ENCODE assay signal across 8 cellular contexts in the genomic region with DNA sequence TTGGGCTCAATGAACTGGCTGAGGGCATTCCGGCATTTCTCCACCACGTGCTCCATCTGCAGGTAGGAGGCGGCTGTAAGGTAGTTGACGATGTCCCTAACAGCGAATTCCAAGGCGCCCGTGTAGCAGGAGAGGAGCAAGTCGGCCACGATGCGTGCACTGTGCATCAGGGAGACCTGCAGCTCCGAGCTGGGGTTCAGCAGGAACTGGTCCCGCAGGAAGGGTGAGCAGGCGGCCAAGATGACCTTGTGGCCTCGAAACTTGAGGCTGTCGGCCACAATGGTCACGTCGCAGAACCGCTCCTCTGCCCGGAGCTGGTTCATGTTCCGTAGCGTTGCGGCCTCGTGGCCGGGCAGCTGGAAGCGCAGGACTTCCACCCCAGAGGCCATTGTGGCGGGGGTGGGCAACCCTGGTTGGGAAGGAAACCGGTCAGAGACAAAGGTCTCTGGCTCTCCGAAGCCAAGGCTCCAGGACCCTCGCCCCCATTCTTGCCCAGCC. TPM values are rescaled to one million over a fixed set of nuclear protein-coding genes. Genes with fewer than 3 reads are reported as not detected.
DNase-seq lines count a peak whose midpoint lies in the region; ATAC-seq and TF ChIP-seq lines count a peak whose summit lies in the region.

No MANE protein-coding gene starts in this region.

- H3K27me3 Mint-ChIP-seq in activated T-helper 1 cell treated with anti-CD3 and anti-CD28 coated beads, Interleukin-12 subunit alpha, Interleukin-12 subunit beta, Interleukin-2, Interleukin-4 antibody, amounts not matched to agents 30 ng/mL and 10 ng/mL and 1 ng/mL, durations not matched to agents 14 hours and 24 hours and 36 hours (ENCODE audit: insufficient read depth) = no peaks in the 10 kb centered on the region
- H3K27me3 Mint-ChIP-seq in immature natural killer cell (ENCODE audit: low read depth in 3 of 3) = peaks cover 12 to 18% (median 15%) of the 10 kb centered on the region in 3 donors

- no peak for TF ChIP-seq CTCF in smooth muscle cell (IDR thresholded peaks at IDR 0.05; ENCODE audit: borderline replicate concordance, insufficient read depth, poor library complexity, severe bottlenecking)

- DNase-seq in DMS 273 (lab: John Stamatoyannopoulos, UW; ENCODE audit: unreplicated experiment) (peak; percentile 30), DMS 273 treated with DMSO at 0.1 percent for 48 hours (lab: John Stamatoyannopoulos, UW) (no peak), immature natural killer cell (no peak), smooth muscle cell (lab: John Stamatoyannopoulos, UW; ENCODE audit: unreplicated experiment) (no peak)
- DNase-seq in activated T-helper 1 cell treated with anti-CD3 and anti-CD28 coated beads, Interleukin-12 subunit alpha, Interleukin-12 subunit beta, Interleukin-2, Interleukin-4 antibody, amounts not matched to agents 30 ng/mL and 10 ng/mL and 1 ng/mL, durations not matched to agents 14 hours and 24 hours and 36 hours (ENCODE audit: low spot score) = no peak

- H3K79me2 ChIP-seq in smooth muscle cell (ENCODE audit: low read depth) = no peaks in the 10 kb centered on the region

- peaks cover 37% of the 10 kb centered on the region for H3K4me1 Mint-ChIP-seq in activated T-helper 1 cell treated with anti-CD3 and anti-CD28 coated beads, Interleukin-12 subunit alpha, Interleukin-12 subunit beta, Interleukin-2, Interleukin-4 antibody, amounts not matched to agents 30 ng/mL and 10 ng/mL and 1 ng/mL, durations not matched to agents 14 hours and 24 hours and 36 hours (ENCODE audit: low read depth)
- H3K4me1 Mint-ChIP-seq in immature natural killer cell = peaks cover 45 to 48% of the 10 kb centered on the region in 2 donors

- no peaks in the 10 kb centered on the region for H3K27me3 ChIP-seq in smooth muscle cell (ENCODE audit: low read depth)

- H2AFZ ChIP-seq in smooth muscle cell (ENCODE audit: low read depth) = no peak overlapping the region

- H3K4me3 ChIP-seq in smooth muscle cell = peak overlapping the region; percentile 67

- H3K9me3 ChIP-seq in smooth muscle cell (replicated peaks; ENCODE audit: low read depth) = no peaks in the 10 kb centered on the region

- peak overlapping the region; percentile 71 for H3K4me3 Mint-ChIP-seq in activated T-helper 1 cell treated with anti-CD3 and anti-CD28 coated beads, Interleukin-12 subunit alpha, Interleukin-12 subunit beta, Interleukin-2, Interleukin-4 antibody, amounts not matched to agents 30 ng/mL and 10 ng/mL and 1 ng/mL, durations not matched to agents 14 hours and 24 hours and 36 hours
- H3K4me3 Mint-ChIP-seq in immature natural killer cell = peak overlapping the region; percentile 56 to 86 (median 70)

- peaks cover 9% of the 10 kb centered on the region for H3F3A ChIP-seq in smooth muscle cell (ENCODE audit: low read depth)

- H3K9me3 Mint-ChIP-seq in activated T-helper 1 cell treated with anti-CD3 and anti-CD28 coated beads, Interleukin-12 subunit alpha, Interleukin-12 subunit beta, Interleukin-2, Interleukin-4 antibody, amounts not matched to agents 30 ng/mL and 10 ng/mL and 1 ng/mL, durations not matched to agents 14 hours and 24 hours and 36 hours = no peaks in the 10 kb centered on the region
- H3K9me3 Mint-ChIP-seq in immature natural killer cell = no peaks in the 10 kb centered on the region

- H3K4me2 ChIP-seq in smooth muscle cell = peak overlapping the region; percentile 85

- 67% methylated on average over 29 of the region's 29 CpGs for WGBS in smooth muscle cell (ENCODE audit: low lambda C conversion rate)

- intact Hi-C loops in activated T-helper 1 cell treated with anti-CD3 and anti-CD28 coated beads, Interleukin-12 subunit alpha, Interleukin-12 subunit beta, Interleukin-2, Interleukin-4 antibody, amounts not matched to agents 30 ng/mL and 10 ng/mL and 1 ng/mL, durations not matched to agents 14 hours and 24 hours and 36 hours (cut with micrococcal nuclease) = loop anchor here (10.0 kb wide), 1 partner anchor 1074 kb away; no protein-coding TSS in a partner anchor

- no peak overlapping the region for H3K9ac ChIP-seq in smooth muscle cell (ENCODE audit: low read depth)

- no peaks in the 10 kb centered on the region for H3K36me3 ChIP-seq in smooth muscle cell (ENCODE audit: low read depth)

- H3K27ac Mint-ChIP-seq in activated T-helper 1 cell treated with anti-CD3 and anti-CD28 coated beads, Interleukin-12 subunit alpha, Interleukin-12 subunit beta, Interleukin-2, Interleukin-4 antibody, amounts not matched to agents 30 ng/mL and 10 ng/mL and 1 ng/mL, durations not matched to agents 14 hours and 24 hours and 36 hours = no peak overlapping the region
- H3K27ac Mint-ChIP-seq in immature natural killer cell = peak overlapping the region in 1 of 6 donors; percentile 45

- peaks cover 5% of the 10 kb centered on the region for H3K36me3 Mint-ChIP-seq in activated T-helper 1 cell treated with anti-CD3 and anti-CD28 coated beads, Interleukin-12 subunit alpha, Interleukin-12 subunit beta, Interleukin-2, Interleukin-4 antibody, amounts not matched to agents 30 ng/mL and 10 ng/mL and 1 ng/mL, durations not matched to agents 14 hours and 24 hours and 36 hours (ENCODE audit: low read depth)
- no peaks in the 10 kb centered on the region for H3K36me3 Mint-ChIP-seq in immature natural killer cell

- ATAC-seq in HG02870 (IDR thresholded peaks at IDR 0.05; ENCODE audit: unreplicated experiment) = no peak
- no peak for ATAC-seq in HG02678 (IDR thresholded peaks at IDR 0.05; ENCODE audit: unreplicated experiment)
- no peak for ATAC-seq in HG03442 (IDR thresholded peaks at IDR 0.05; ENCODE audit: unreplicated experiment)

- peaks cover 4% of the 10 kb centered on the region for H4K20me1 ChIP-seq in smooth muscle cell (ENCODE audit: low read depth)

- peaks cover 14% of the 10 kb centered on the region for H3K4me1 ChIP-seq in smooth muscle cell (ENCODE audit: low read depth)

- H3K27ac ChIP-seq in smooth muscle cell (ENCODE audit: low read depth) = peak overlapping the region; percentile 48

RNA-seq across cellular contexts. Expression of a gene that starts 0.9 kb away (rescaled TPM):
- total RNA-seq in activated T-helper 1 cell treated with anti-CD3 and anti-CD28 coated beads, Interleukin-12 subunit alpha, Interleukin-12 subunit beta, Interleukin-2, Interleukin-4 antibody, amounts not matched to agents 30 ng/mL and 10 ng/mL and 1 ng/mL, durations not matched to agents 14 hours and 24 hours and 36 hours = 4.6 and 5.1 TPM in 2 replicates
- polyA plus RNA-seq in immature natural killer cell (not detected), smooth muscle cell (0.39 TPM in 1 of 2 replicates, not detected in the other)
- total RNA-seq in smooth muscle cell = 0.04 and 0.54 TPM in 2 replicates

RNA-seq across cellular contexts. Expression of a gene that starts 3.5 kb away (rescaled TPM):
- total RNA-seq in activated T-helper 1 cell treated with anti-CD3 and anti-CD28 coated beads, Interleukin-12 subunit alpha, Interleukin-12 subunit beta, Interleukin-2, Interleukin-4 antibody, amounts not matched to agents 30 ng/mL and 10 ng/mL and 1 ng/mL, durations not matched to agents 14 hours and 24 hours and 36 hours = 75.9 and 80.4 TPM in 2 replicates
- polyA plus RNA-seq in immature natural killer cell (10 to 100 TPM; 18.8 to 52.1 (median 21.5) TPM), smooth muscle cell (33.9 and 38.9 TPM in 2 replicates)
- total RNA-seq in smooth muscle cell = 17.4 and 17.6 TPM in 2 replicates

RNA-seq across cellular contexts. Expression of a gene that starts 22.2 kb away (rescaled TPM):
- total RNA-seq in activated T-helper 1 cell treated with anti-CD3 and anti-CD28 coated beads, Interleukin-12 subunit alpha, Interleukin-12 subunit beta, Interleukin-2, Interleukin-4 antibody, amounts not matched to agents 30 ng/mL and 10 ng/mL and 1 ng/mL, durations not matched to agents 14 hours and 24 hours and 36 hours = 0.12 TPM in 1 of 2 replicates, not detected in the other
- polyA plus RNA-seq in immature natural killer cell (not detected), smooth muscle cell (0.30 and 0.52 TPM in 2 replicates)
- total RNA-seq in smooth muscle cell = 0.72 and 0.85 TPM in 2 replicates

RNA-seq across cellular contexts. Expression of a gene that starts 26.6 kb away (rescaled TPM):
- 0.88 and 1.6 TPM in 2 replicates for total RNA-seq in activated T-helper 1 cell treated with anti-CD3 and anti-CD28 coated beads, Interleukin-12 subunit alpha, Interleukin-12 subunit beta, Interleukin-2, Interleukin-4 antibody, amounts not matched to agents 30 ng/mL and 10 ng/mL and 1 ng/mL, durations not matched to agents 14 hours and 24 hours and 36 hours
- polyA plus RNA-seq in immature natural killer cell (under 1 TPM in 1 of 3 donors, not detected in 2; 0.74 TPM), smooth muscle cell (0.37 TPM in 2 replicates)
- 0.27 TPM in 1 of 2 replicates, not detected in the other for total RNA-seq in smooth muscle cell

RNA-seq across cellular contexts. Expression of a gene that starts 38.3 kb away (rescaled TPM):
- 22.1 and 24.3 TPM in 2 replicates for total RNA-seq in activated T-helper 1 cell treated with anti-CD3 and anti-CD28 coated beads, Interleukin-12 subunit alpha, Interleukin-12 subunit beta, Interleukin-2, Interleukin-4 antibody, amounts not matched to agents 30 ng/mL and 10 ng/mL and 1 ng/mL, durations not matched to agents 14 hours and 24 hours and 36 hours
- 10 to 100 TPM; 37.5 to 44.9 (median 40.5) TPM for polyA plus RNA-seq in immature natural killer cell
- total RNA-seq in smooth muscle cell = 40.0 and 47.5 TPM in 2 replicates
- polyA plus RNA-seq in smooth muscle cell = 52.1 and 52.7 TPM in 2 replicates
